ENCODE assay signal across 12 cellular contexts in genomic region chr16:53545433-53545832, GRCh38. TPM values are rescaled to one million over a fixed set of nuclear protein-coding genes. Genes with fewer than 3 reads are reported as not detected.
DNase-seq lines count a peak whose midpoint lies in the region; ATAC-seq and TF ChIP-seq lines count a peak whose summit lies in the region.
"Had no signal": no experiment of that assay in that cellular context is flagged by ENCODE, and none has a peak within 500 bp of the region (broad histone marks: within the 10 kb centered on the region; RNA-seq: fewer than 3 reads in every experiment).

No MANE protein-coding gene starts in this region.

- peaks cover 48% of the 10 kb centered on the region for H3K27me3 Mint-ChIP-seq in T-helper 1 cell treated with Interleukin-12 subunit alpha and Interleukin-12 subunit beta and Interleukin-4 antibody, amounts not matched to agents 30 μg/mL and 1 μg/mL, for 36 hours (ENCODE audit: low read depth)
- peaks cover 31% of the 10 kb centered on the region for H3K27me3 Mint-ChIP-seq in nephron progenitor cell (ENCODE audit: low read depth, poor library complexity)

- peaks cover 2% of the 10 kb centered on the region for H3K36me3 Mint-ChIP-seq in T-helper 1 cell treated with Interleukin-12 subunit alpha and Interleukin-12 subunit beta and Interleukin-4 antibody, amounts not matched to agents 30 μg/mL and 1 μg/mL, for 36 hours (ENCODE audit: low read depth)
- no peaks in the 10 kb centered on the region for H3K36me3 Mint-ChIP-seq in nephron progenitor cell (ENCODE audit: low read depth)

- H3K9me3 Mint-ChIP-seq in T-helper 1 cell treated with Interleukin-12 subunit alpha and Interleukin-12 subunit beta and Interleukin-4 antibody, amounts not matched to agents 30 μg/mL and 1 μg/mL, for 36 hours, result no peaks in the 10 kb centered on the region
- H3K9me3 Mint-ChIP-seq in nephron progenitor cell, result peaks cover 6% of the 10 kb centered on the region
- H3K9me3 Mint-ChIP-seq: immature natural killer cell had no signal

- peaks cover 3 to 24% (median 11%) of the 10 kb centered on the region in 6 donors for H3K4me1 ChIP-seq in spleen
- H3K4me1 ChIP-seq: breast epithelium had no signal

- TF ChIP-seq CTCF in spleen (IDR thresholded peaks at IDR 0.05 in 8 of 11, conservative IDR thresholded peaks at IDR 0.05 in 3 of 11) (no peak), nephron progenitor cell (IDR thresholded peaks at IDR 0.05) (no peak)

- no peak for TF ChIP-seq POLR2A in spleen (IDR thresholded peaks at IDR 0.05)

- H3K9me3 ChIP-seq in spleen, result no peaks in the 10 kb centered on the region
- H3K9me3 ChIP-seq: breast epithelium, Caco-2, stomach had no signal

- no peak overlapping the region for H3K4me3 ChIP-seq in spleen
- H3K4me3 ChIP-seq: breast epithelium, stomach had no signal

- no peaks in the 10 kb centered on the region for H3K36me3 ChIP-seq in spleen
- H3K36me3 ChIP-seq: breast epithelium, stomach had no signal

- peaks cover 0 to 43% (median 0%) of the 10 kb centered on the region in 7 donors for H3K27me3 ChIP-seq in spleen (replicated peaks in 1 of 7)
- H3K27me3 ChIP-seq: breast epithelium had no signal

- no peak overlapping the region for H3K27ac ChIP-seq in spleen
- H3K27ac ChIP-seq: breast epithelium, stomach had no signal

- no peak for ATAC-seq in GM19351 (IDR thresholded peaks at IDR 0.05; ENCODE audit: unreplicated experiment)
- no peak for ATAC-seq in HG02970 (IDR thresholded peaks at IDR 0.05; ENCODE audit: low FRiP score, unreplicated experiment)
- no peak for ATAC-seq in GM21529 (IDR thresholded peaks at IDR 0.05; ENCODE audit: unreplicated experiment)

- H3K4me3 Mint-ChIP-seq in T-helper 1 cell treated with Interleukin-12 subunit alpha and Interleukin-12 subunit beta and Interleukin-4 antibody, amounts not matched to agents 30 μg/mL and 1 μg/mL, for 36 hours, result peak overlapping the region; percentile 22
- H3K4me3 Mint-ChIP-seq in nephron progenitor cell, result no peak overlapping the region

- WGBS in spleen, 5 donors, result 16 to 25% (median 22%) methylated on average over 9 of the region's 9 CpGs

- intact Hi-C loops in spleen (cut with DNase I; ENCODE audit: low total_unique reads), result no loop called here

- peak overlapping the region; percentile 4 for H3K27ac Mint-ChIP-seq in T-helper 1 cell treated with Interleukin-12 subunit alpha and Interleukin-12 subunit beta and Interleukin-4 antibody, amounts not matched to agents 30 μg/mL and 1 μg/mL, for 36 hours
- no peak overlapping the region for H3K27ac Mint-ChIP-seq in nephron progenitor cell

- DNase-seq in COLO829 (ENCODE audit: low spot score) (peak; percentile 33), activated T-helper 1 cell treated with Interleukin-2 at 50 U/mL for 16 hours (ENCODE audit: low read depth) (peak; percentile 24), spleen (peak; percentile 80), nephron progenitor cell (no peak)
- DNase-seq: Caco-2, immature natural killer cell, stomach had no signal

- peaks cover 31% of the 10 kb centered on the region for H3K4me1 Mint-ChIP-seq in T-helper 1 cell treated with Interleukin-12 subunit alpha and Interleukin-12 subunit beta and Interleukin-4 antibody, amounts not matched to agents 30 μg/mL and 1 μg/mL, for 36 hours (ENCODE audit: low read depth)
- H3K4me1 Mint-ChIP-seq in nephron progenitor cell, result peaks cover 38% of the 10 kb centered on the region

RNA-seq across cellular contexts. Expression of gene AKTIP, which starts 42.4 kb away (rescaled TPM):
- total RNA-seq in spleen, result 10 to 100 TPM; 18.6 to 37.1 (median 31.7) TPM
- 10 to 100 TPM in 2 of 3 donors, 1 to 10 TPM in 1; 8.7 to 14.0 (median 11.8) TPM for polyA plus RNA-seq in spleen
